In genomic region chr17:48618366-48618896, GRCh38 we compare ENCODE assay signal across 8 cellular contexts. TPM values are rescaled to one million over a fixed set of nuclear protein-coding genes. Genes with fewer than 3 reads are reported as not detected.
A peak's percentile ranks its signal among the peaks of the same experiment; 100 is the strongest.
DNase-seq lines count a peak whose midpoint lies in the region; ATAC-seq and TF ChIP-seq lines count a peak whose summit lies in the region.

No MANE protein-coding gene starts in this region.

- H3K4me1 ChIP-seq in right atrium auricular region = peaks cover 0 to 27% of the 10 kb centered on the region in 2 donors

- peaks cover 75 to 78% of the 10 kb centered on the region in 2 donors for H3K27me3 ChIP-seq in right atrium auricular region

- no peak overlapping the region for H3K27ac ChIP-seq in right atrium auricular region

- no peak overlapping the region for H3K4me3 ChIP-seq in right atrium auricular region

- ATAC-seq in HG03135 (IDR thresholded peaks at IDR 0.05; ENCODE audit: unreplicated experiment) = no peak
- no peak for ATAC-seq in GM18907 (IDR thresholded peaks at IDR 0.05; ENCODE audit: unreplicated experiment)

- H3K9me3 ChIP-seq in right atrium auricular region = no peaks in the 10 kb centered on the region

- peak; percentile 95 for DNase-seq in GM10266 (ENCODE audit: extremely low spot score)
- peak; percentile 62 for DNase-seq in NCI-H146 treated with DMSO at 0.1 percent for 48 hours (lab: John Stamatoyannopoulos, UW; ENCODE audit: unreplicated experiment)
- peak; percentile 81 for DNase-seq in T1000 (lab: John Stamatoyannopoulos, UW)
- DNase-seq in amygdala (lab: John Stamatoyannopoulos, UW) = peak; percentile 3 to 86 (median 59)
- DNase-seq in right atrium auricular region (ENCODE audit: low spot score) = peak; percentile 90
- peak; percentile 94 for DNase-seq in retina

- TF ChIP-seq CTCF in GM10266 (IDR thresholded peaks at IDR 0.05; ENCODE audit: control insufficient read depth, insufficient read depth, low read depth, missing control alignments) = peak; percentile 96
- TF ChIP-seq CTCF in right atrium auricular region (IDR thresholded peaks at IDR 0.05) = peak; percentile 86 to 97

- no peaks in the 10 kb centered on the region for H3K36me3 ChIP-seq in right atrium auricular region

RNA-seq across cellular contexts. Expression of gene HOXB8, which starts 3.3 kb away (rescaled TPM):
- not detected for total RNA-seq in right atrium auricular region

RNA-seq across cellular contexts. Expression of gene HOXB7, which starts 7.6 kb away (rescaled TPM):
- total RNA-seq in right atrium auricular region = under 1 TPM; 0.24 to 0.78 TPM

RNA-seq across cellular contexts. Expression of gene HOXB9, which starts 7.7 kb away (rescaled TPM):
- not detected for total RNA-seq in right atrium auricular region

RNA-seq across cellular contexts. Expression of gene HOXB6, which starts 13.6 kb away (rescaled TPM):
- 1 to 10 TPM in 1 of 2 donors, under 1 TPM in 1; 0.82 to 2.6 TPM for total RNA-seq in right atrium auricular region

RNA-seq across cellular contexts. Expression of gene HOXB5, which starts 24.9 kb away (rescaled TPM):
- not detected for total RNA-seq in right atrium auricular region
